Comparison of ENCODE assay signal across 8 cellular contexts in the genomic region with DNA sequence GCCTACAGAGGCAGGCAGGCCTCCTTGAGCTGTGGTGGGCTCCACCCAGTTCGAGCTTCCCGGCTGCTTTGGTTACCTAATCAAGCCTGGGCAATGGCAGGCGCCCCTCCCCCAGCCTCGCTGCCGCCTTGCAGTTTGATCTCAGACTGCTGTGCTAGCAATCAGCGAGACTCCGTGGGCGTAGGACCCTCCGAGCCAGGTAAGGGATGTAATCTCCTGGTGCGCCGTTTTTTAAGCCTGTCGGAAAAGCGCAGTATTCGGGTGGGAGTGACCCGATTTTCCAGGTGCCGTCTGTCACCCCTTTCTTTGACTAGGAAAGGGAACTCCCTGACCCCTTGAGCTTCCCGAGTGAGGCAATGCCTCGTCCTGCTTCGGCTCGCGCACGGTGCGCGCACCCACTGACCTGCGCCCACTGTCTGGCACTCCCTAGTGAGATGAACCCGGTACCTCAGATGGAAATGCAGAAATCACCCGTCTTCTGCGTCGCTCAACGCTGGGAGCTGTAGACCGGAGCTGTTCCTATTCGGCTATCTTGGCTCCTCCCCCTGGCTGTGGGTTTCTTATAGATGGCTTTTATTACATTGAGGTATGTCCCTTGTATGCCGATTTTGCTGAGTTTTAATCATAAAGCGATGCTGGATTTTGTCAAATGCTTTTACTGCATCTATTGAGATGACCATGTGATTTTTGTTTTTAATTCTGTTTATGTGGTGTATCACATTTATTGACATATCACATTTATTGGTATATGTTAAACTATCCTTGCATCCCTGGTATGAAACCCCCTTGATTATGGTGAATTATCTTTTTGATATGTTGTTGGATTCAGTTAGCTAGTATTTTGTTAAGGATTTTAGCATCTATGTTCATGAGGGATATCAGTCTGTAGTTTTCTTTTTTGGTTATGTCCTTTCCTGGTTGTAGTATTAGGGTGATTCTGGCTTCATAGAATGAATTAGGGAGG. TPM values are rescaled to one million over a fixed set of nuclear protein-coding genes. Genes with fewer than 3 reads are reported as not detected.
A peak's percentile ranks its signal among the peaks of the same experiment; 100 is the strongest.
DNase-seq lines count a peak whose midpoint lies in the region; TF ChIP-seq lines count a peak whose summit lies in the region.
"Not testable (repeated sequence)": the region's sequence is repeated elsewhere in the genome, so short reads cannot be mapped to it uniquely, and the experiment has no call there.

No MANE protein-coding gene starts in this region.

- H3K4me3 ChIP-seq in HUES48 (ENCODE audit: low read depth, low read length), result peak overlapping the region; percentile 57
- H3K4me3 ChIP-seq in adipocyte (ENCODE audit: low read length), result peak overlapping the region; percentile 61
- H3K4me3 ChIP-seq in fibroblast of the aortic adventitia (ENCODE audit: low read depth, low read length), result peak overlapping the region; percentile 9

- peak; percentile 67 to 73 for DNase-seq in AML-193 (lab: John Stamatoyannopoulos, UW)
- DNase-seq in NOMO-1 treated with DMSO at 0.1 percent for 48 hours (lab: John Stamatoyannopoulos, UW; ENCODE audit: unreplicated experiment), result peak; percentile 64
- peak; percentile 58 to 63 for DNase-seq in activated CD4-positive, alpha-beta T cell treated with anti-CD3 and anti-CD28 coated beads for 4 hours
- DNase-seq in adipocyte (ENCODE audit: low read depth), result peak; percentile 57
- DNase-seq in fibroblast of the aortic adventitia (ENCODE audit: low read depth); mesothelial cell of epicardium (ENCODE audit: low spot score in 2 of 2, unreplicated experiment in 2 of 2): not testable (repeated sequence)
- DNase-seq in stimulated activated CD4-positive, alpha-beta T cell treated with anti-CD3 and anti-CD28 coated beads, Interleukin-2, amount 100 ng/mL, for 24 hours, result peak; percentile 63 to 64

- not testable (repeated sequence) for H3K27ac ChIP-seq in HUES48 (ENCODE audit: low read depth, low read length)

- not testable (repeated sequence) for TF ChIP-seq CTCF in fibroblast of the aortic adventitia (IDR thresholded peaks at IDR 0.05; ENCODE audit: insufficient read depth, low read length); mesothelial cell of epicardium (IDR thresholded peaks at IDR 0.05; ENCODE audit: unreplicated experiment)

- H3K9me3 Mint-ChIP-seq in mesothelial cell of epicardium, result peaks cover 38% of the 10 kb centered on the region

- not testable (repeated sequence) for H3K27me3 ChIP-seq in HUES48 (ENCODE audit: control insufficient read depth, insufficient read depth, low read length); adipocyte (replicated peaks; ENCODE audit: control insufficient read depth, insufficient read depth, low read length)

- not testable (repeated sequence) for H3K27ac Mint-ChIP-seq in mesothelial cell of epicardium

- not testable (repeated sequence) for H3K4me1 Mint-ChIP-seq in mesothelial cell of epicardium

- not testable (repeated sequence) for H3K9me3 ChIP-seq in HUES48 (ENCODE audit: control insufficient read depth, insufficient read depth, low read length)
- H3K9me3 ChIP-seq in adipocyte (ENCODE audit: control insufficient read depth, low read length), result peaks cover 26% of the 10 kb centered on the region

- not testable (repeated sequence) for H3K4me1 ChIP-seq in HUES48 (ENCODE audit: control insufficient read depth, insufficient read depth, low read length); adipocyte (ENCODE audit: control insufficient read depth, insufficient read depth, low read length)

- H3K4me3 Mint-ChIP-seq in mesothelial cell of epicardium, result peak overlapping the region; percentile 73

- H3K9ac ChIP-seq in HUES48 (ENCODE audit: low read depth, low read length); adipocyte (ENCODE audit: low read length): not testable (repeated sequence)

- H3K27me3 Mint-ChIP-seq in mesothelial cell of epicardium (ENCODE audit: low read depth), result not testable (repeated sequence)

- H3K36me3 Mint-ChIP-seq in mesothelial cell of epicardium, result peaks cover 17% of the 10 kb centered on the region

- not testable (repeated sequence) for H3K36me3 ChIP-seq in HUES48 (ENCODE audit: control insufficient read depth, insufficient read depth, low read length); adipocyte (ENCODE audit: control insufficient read depth, insufficient read depth, low read length, severe bottlenecking)

RNA-seq across cellular contexts. Expression of a gene that starts 43.4 kb away (rescaled TPM):
- total RNA-seq in fibroblast of the aortic adventitia (ENCODE audit: low replicate concordance) (78.1 and 84.9 TPM in 2 replicates), mesothelial cell of epicardium (27.2 to 31.7 TPM (median 28.4 TPM) in 3 replicates)

Comparison
In these comparisons a context has a peak if more than half of its experiments do, and no peak if none do; other contexts are left out.
1. H3K4me3 ChIP-seq: peak in every context shown above with its lines; median percentile 61 in adipocyte; 57 in HUES48; 9 in fibroblast of the aortic adventitia.